20 cellular contexts compared by ENCODE assay signal in genomic region chr2:176814274-176814673, GRCh38.
DNase-seq lines count a peak whose midpoint lies in the region; ATAC-seq, FAIRE-seq and TF ChIP-seq lines count a peak whose summit lies in the region.
"Had no signal": no experiment of that assay in that cellular context is flagged by ENCODE, and none has a peak within 500 bp of the region (broad histone marks: within the 10 kb centered on the region; RNA-seq: fewer than 3 reads in every experiment).

No MANE protein-coding gene starts in this region.

- no peak for ATAC-seq in activated naive CD8-positive, alpha-beta T cell treated with anti-CD3 and anti-CD28 coated beads, Interleukin-2, amount 10 ng/mL, durations not matched to agents 7 days and 5 days (ENCODE audit: low read depth)
- ATAC-seq in activated naive CD8-positive, alpha-beta T cell treated with anti-CD3 and anti-CD28 coated beads, Interleukin-2, amount 50 U/mL, for 24 hours = no peak
- ATAC-seq in upper lobe of right lung (peak; percentile 52), GM21717 (IDR thresholded peaks at IDR 0.05; ENCODE audit: unreplicated experiment) (no peak), HG03097 (IDR thresholded peaks at IDR 0.05; ENCODE audit: low FRiP score, unreplicated experiment) (no peak)

- H3K27me3 Mint-ChIP-seq in activated naive CD8-positive, alpha-beta T cell treated with anti-CD3 and anti-CD28 coated beads, Interleukin-2, amount 10 ng/mL, durations not matched to agents 7 days and 5 days = no peaks in the 10 kb centered on the region
- no peaks in the 10 kb centered on the region for H3K27me3 Mint-ChIP-seq in activated naive CD8-positive, alpha-beta T cell treated with anti-CD3 and anti-CD28 coated beads, Interleukin-2, amount 50 U/mL, for 24 hours
- H3K27me3 Mint-ChIP-seq: stimulated activated naive CD8-positive, alpha-beta T cell treated with anti-CD3 and anti-CD28 coated beads, Interleukin-15, Interleukin-2, amounts not matched to agents 100 ng/mL and 50 ng/mL, for 24 hours had no signal

- H3K4me1 ChIP-seq in upper lobe of right lung = peaks cover 6% of the 10 kb centered on the region

- peak overlapping the region; percentile 66 for H3K4me3 Mint-ChIP-seq in activated naive CD8-positive, alpha-beta T cell treated with anti-CD3 and anti-CD28 coated beads, Interleukin-2, amount 10 ng/mL, durations not matched to agents 7 days and 5 days
- H3K4me3 Mint-ChIP-seq in activated naive CD8-positive, alpha-beta T cell treated with anti-CD3 and anti-CD28 coated beads, Interleukin-2, amount 50 U/mL, for 24 hours = no peak overlapping the region
- H3K4me3 Mint-ChIP-seq: HFFc6; stimulated activated naive CD8-positive, alpha-beta T cell treated with anti-CD3 and anti-CD28 coated beads, Interleukin-15, Interleukin-2, amounts not matched to agents 100 ng/mL and 50 ng/mL, for 24 hours had no signal

- no peaks in the 10 kb centered on the region for H3K9me3 Mint-ChIP-seq in activated naive CD8-positive, alpha-beta T cell treated with anti-CD3 and anti-CD28 coated beads, Interleukin-2, amount 10 ng/mL, durations not matched to agents 7 days and 5 days
- no peaks in the 10 kb centered on the region for H3K9me3 Mint-ChIP-seq in activated naive CD8-positive, alpha-beta T cell treated with anti-CD3 and anti-CD28 coated beads, Interleukin-2, amount 50 U/mL, for 24 hours
- H3K9me3 Mint-ChIP-seq: HFFc6; naive thymus-derived CD4-positive, alpha-beta T cell; stimulated activated naive CD8-positive, alpha-beta T cell treated with anti-CD3 and anti-CD28 coated beads, Interleukin-15, Interleukin-2, amounts not matched to agents 100 ng/mL and 50 ng/mL, for 24 hours had no signal

- no peak for FAIRE-seq in bronchial epithelial cell (lab: Jason Lieb, UNC)

- no peaks in the 10 kb centered on the region for H3K9me3 ChIP-seq in upper lobe of right lung

- H3K36me3 ChIP-seq in bronchial epithelial cell (ENCODE audit: control insufficient read depth, insufficient read depth, low read length) = no peaks in the 10 kb centered on the region
- no peaks in the 10 kb centered on the region for H3K36me3 ChIP-seq in upper lobe of right lung

- H3K27me3 ChIP-seq in bronchial epithelial cell (ENCODE audit: control insufficient read depth, insufficient read depth, low read length) = no peaks in the 10 kb centered on the region
- no peaks in the 10 kb centered on the region for H3K27me3 ChIP-seq in upper lobe of right lung

- TF ChIP-seq CTCF in bronchial epithelial cell (IDR thresholded peaks at IDR 0.05; ENCODE audit: insufficient read depth, low read length, severe bottlenecking) = no peak
- no peak for TF ChIP-seq CTCF in upper lobe of right lung (IDR thresholded peaks at IDR 0.05)

- peaks cover 1% of the 10 kb centered on the region for H3K36me3 Mint-ChIP-seq in activated naive CD8-positive, alpha-beta T cell treated with anti-CD3 and anti-CD28 coated beads, Interleukin-2, amount 10 ng/mL, durations not matched to agents 7 days and 5 days
- H3K36me3 Mint-ChIP-seq in activated naive CD8-positive, alpha-beta T cell treated with anti-CD3 and anti-CD28 coated beads, Interleukin-2, amount 50 U/mL, for 24 hours (ENCODE audit: low read depth) = no peaks in the 10 kb centered on the region
- H3K36me3 Mint-ChIP-seq: naive thymus-derived CD4-positive, alpha-beta T cell had no signal

- intact Hi-C loops in upper lobe of right lung (cut with DNase I) = no loop called here

- no peak overlapping the region for H3K4me3 ChIP-seq in bronchial epithelial cell (ENCODE audit: low read depth, low read length)
- H3K4me3 ChIP-seq in upper lobe of right lung = no peak overlapping the region
- H3K4me3 ChIP-seq: PC-9, skin epidermis had no signal

- POLR2A ChIA-PET in activated naive CD8-positive, alpha-beta T cell treated with anti-CD3 and anti-CD28 coated beads, Interleukin-2, amount 10 ng/mL, durations not matched to agents 7 days and 5 days (lab: Charles Lee) = interaction anchor here (4.1 kb wide), 1 partner anchor 11 kb away, joined by 12 read pairs; no protein-coding TSS in a partner anchor

- DNase-seq in activated naive CD8-positive, alpha-beta T cell treated with anti-CD3 and anti-CD28 coated beads, Interleukin-2, amount 10 ng/mL, durations not matched to agents 7 days and 5 days = no peak
- DNase-seq in activated naive CD8-positive, alpha-beta T cell treated with anti-CD3 and anti-CD28 coated beads, Interleukin-2, amount 50 U/mL, for 24 hours = no peak
- DNase-seq in NCI-H146 treated with DMSO at 0.1 percent for 48 hours (lab: John Stamatoyannopoulos, UW; ENCODE audit: unreplicated experiment) (peak; percentile 14), bronchial epithelial cell (ENCODE audit: low read depth) (peak; percentile 29), upper lobe of right lung (no peak)
- no peak for DNase-seq in effector CD8-positive, alpha-beta T cell (lab: John Stamatoyannopoulos, UW)
- DNase-seq: activated CD4-positive, alpha-beta T cell treated with anti-CD3 and anti-CD28 coated beads, Interleukin-2, amount 50 U/mL, for 1 hour; activated T-cell treated with anti-CD3 and anti-CD28 coated beads, Interleukin-2, amount 50 U/mL, for 48 hours; cerebellar nuclear complex; islet precursor cell; NCI-H226; nucleus accumbens; PC-9; T-helper 9 cell had no signal

- no peak overlapping the region for H3K27ac ChIP-seq in upper lobe of right lung
- H3K27ac ChIP-seq: PC-9 had no signal

- H3K27ac Mint-ChIP-seq in activated naive CD8-positive, alpha-beta T cell treated with anti-CD3 and anti-CD28 coated beads, Interleukin-2, amount 10 ng/mL, durations not matched to agents 7 days and 5 days = no peak overlapping the region
- no peak overlapping the region for H3K27ac Mint-ChIP-seq in activated naive CD8-positive, alpha-beta T cell treated with anti-CD3 and anti-CD28 coated beads, Interleukin-2, amount 50 U/mL, for 24 hours
- H3K27ac Mint-ChIP-seq: HFFc6; stimulated activated naive CD8-positive, alpha-beta T cell treated with anti-CD3 and anti-CD28 coated beads, Interleukin-15, Interleukin-2, amounts not matched to agents 100 ng/mL and 50 ng/mL, for 24 hours had no signal

- peaks cover 33% of the 10 kb centered on the region for H3K4me1 Mint-ChIP-seq in activated naive CD8-positive, alpha-beta T cell treated with anti-CD3 and anti-CD28 coated beads, Interleukin-2, amount 10 ng/mL, durations not matched to agents 7 days and 5 days
- H3K4me1 Mint-ChIP-seq in activated naive CD8-positive, alpha-beta T cell treated with anti-CD3 and anti-CD28 coated beads, Interleukin-2, amount 50 U/mL, for 24 hours = peaks cover 18% of the 10 kb centered on the region

Comparison
In these comparisons a context has a peak if more than half of its experiments do, and no peak if none do; other contexts are left out.
1. DNase-seq: peak in NCI-H146 treated with DMSO at 0.1 percent for 48 hours (single experiment) and bronchial epithelial cell (single experiment); none in activated naive CD8-positive, alpha-beta T cell treated with anti-CD3 and anti-CD28 coated beads, Interleukin-2, amount 10 ng/mL, durations not matched to agents 7 days and 5 days (single experiment), activated naive CD8-positive, alpha-beta T cell treated with anti-CD3 and anti-CD28 coated beads, Interleukin-2, amount 50 U/mL, for 24 hours (single experiment), upper lobe of right lung (single experiment) and effector CD8-positive, alpha-beta T cell (single experiment).